In genomic region chr12:108806921-108807320, GRCh38 we compare ENCODE assay signal across 18 cellular contexts. TPM values are rescaled to one million over a fixed set of nuclear protein-coding genes. Genes with fewer than 3 reads are reported as not detected.
A peak's percentile ranks its signal among the peaks of the same experiment; 100 is the strongest.
DNase-seq lines count a peak whose midpoint lies in the region; ATAC-seq and TF ChIP-seq lines count a peak whose summit lies in the region.
"Had no signal": no experiment of that assay in that cellular context is flagged by ENCODE, and none has a peak within 500 bp of the region (broad histone marks: within the 10 kb centered on the region; RNA-seq: fewer than 3 reads in every experiment).

No MANE protein-coding gene starts in this region.

- H3K27me3 Mint-ChIP-seq in endodermal cell (ENCODE audit: insufficient read depth) (no peaks in the 10 kb centered on the region), Calu3 (ENCODE audit: unreplicated experiment) (no peaks in the 10 kb centered on the region)
- H3K27me3 Mint-ChIP-seq in activated naive CD8-positive, alpha-beta T cell treated with anti-CD3 and anti-CD28 coated beads, Interleukin-2, amount 50 U/mL, for 24 hours, result no peaks in the 10 kb centered on the region
- H3K27me3 Mint-ChIP-seq: activated CD4-positive, alpha-beta memory T cell treated with anti-CD3 and anti-CD28 coated beads, Interleukin-2, amount 10 ng/mL, durations not matched to agents 7 days and 5 days; naive B cell had no signal

- H3K36me3 Mint-ChIP-seq in endodermal cell (ENCODE audit: low read depth) (peaks cover 53% of the 10 kb centered on the region), Calu3 (ENCODE audit: insufficient read depth, unreplicated experiment) (peaks cover 44% of the 10 kb centered on the region)
- peaks cover 32% of the 10 kb centered on the region for H3K36me3 Mint-ChIP-seq in activated naive CD8-positive, alpha-beta T cell treated with anti-CD3 and anti-CD28 coated beads, Interleukin-2, amount 50 U/mL, for 24 hours (ENCODE audit: low read depth)

- peaks cover 29% of the 10 kb centered on the region for H3K79me2 ChIP-seq in mammary epithelial cell (ENCODE audit: insufficient read depth, low read length)
- peaks cover 42% of the 10 kb centered on the region for H3K79me2 ChIP-seq in osteoblast (ENCODE audit: insufficient read depth, low read length)

- H3K9ac ChIP-seq in mammary epithelial cell (ENCODE audit: insufficient read depth, low read length) (no peak overlapping the region), endodermal cell (ENCODE audit: extremely low read depth, low read length, poor library complexity, severe bottlenecking) (no peak overlapping the region)

- no peaks in the 10 kb centered on the region for H4K20me1 ChIP-seq in mammary epithelial cell (ENCODE audit: insufficient read depth, low read length)
- H4K20me1 ChIP-seq in osteoblast (ENCODE audit: insufficient read depth, low read length), result peaks cover 2% of the 10 kb centered on the region

- H3K4me1 ChIP-seq in breast epithelium (no peaks in the 10 kb centered on the region), mammary epithelial cell (ENCODE audit: insufficient read depth, low read length) (peaks cover 32% of the 10 kb centered on the region), endodermal cell (ENCODE audit: control insufficient read depth, insufficient read depth, low read length) (peaks cover 4% of the 10 kb centered on the region), osteoblast (ENCODE audit: insufficient read depth, low read length) (peaks cover 44% of the 10 kb centered on the region), transverse colon (peaks cover 15 to 39% (median 27%) of the 10 kb centered on the region in 4 donors)

- H3K4me3 Mint-ChIP-seq in endodermal cell (no peak overlapping the region), Calu3 (ENCODE audit: low read depth, unreplicated experiment) (no peak overlapping the region)
- no peak overlapping the region for H3K4me3 Mint-ChIP-seq in activated naive CD8-positive, alpha-beta T cell treated with anti-CD3 and anti-CD28 coated beads, Interleukin-2, amount 50 U/mL, for 24 hours
- H3K4me3 Mint-ChIP-seq: activated CD4-positive, alpha-beta memory T cell treated with anti-CD3 and anti-CD28 coated beads, Interleukin-2, amount 10 ng/mL, durations not matched to agents 7 days and 5 days; naive B cell had no signal

- no peak for TF ChIP-seq POLR2A in breast epithelium (IDR thresholded peaks at IDR 0.05)
- no peak for TF ChIP-seq POLR2A in transverse colon (IDR thresholded peaks at IDR 0.05)

- H3K36me3 ChIP-seq in breast epithelium (no peaks in the 10 kb centered on the region), mammary epithelial cell (ENCODE audit: insufficient read depth, low read length) (peaks cover 30% of the 10 kb centered on the region), endodermal cell (ENCODE audit: control insufficient read depth, insufficient read depth, low read length) (peaks cover 65% of the 10 kb centered on the region), osteoblast (ENCODE audit: insufficient read depth, low read length) (peaks cover 94% of the 10 kb centered on the region), transverse colon (peaks cover 0 to 42% (median 21%) of the 10 kb centered on the region in 4 donors)

- BruUV-seq in mammary epithelial cell (replicated peaks; lab: Mats Ljungman, UMichigan) (no TSS peak), Calu3 (replicated peaks; lab: Mats Ljungman, UMichigan) (no TSS peak)

- peaks cover 14% of the 10 kb centered on the region for H3K4me1 Mint-ChIP-seq in endodermal cell
- no peaks in the 10 kb centered on the region for H3K4me1 Mint-ChIP-seq in Calu3 (ENCODE audit: low read depth, unreplicated experiment)
- peaks cover 7% of the 10 kb centered on the region for H3K4me1 Mint-ChIP-seq in activated naive CD8-positive, alpha-beta T cell treated with anti-CD3 and anti-CD28 coated beads, Interleukin-2, amount 50 U/mL, for 24 hours

- ATAC-seq in HG02798 (IDR thresholded peaks at IDR 0.05; ENCODE audit: poor library complexity, unreplicated experiment), result no peak
- no peak for ATAC-seq in activated naive CD8-positive, alpha-beta T cell treated with anti-CD3 and anti-CD28 coated beads, Interleukin-2, amount 50 U/mL, for 24 hours
- ATAC-seq: K562, left lobe of liver had no signal

- TF ChIP-seq CTCF in breast epithelium (IDR thresholded peaks at IDR 0.05) (no peak), mammary epithelial cell (conservative IDR thresholded peaks at IDR 0.05 in 1 of 2, IDR thresholded peaks at IDR 0.05 in 1 of 2; ENCODE audit: extremely low read depth in 1 of 2, insufficient read depth in 1 of 2, low read depth in 1 of 2, low read length in 2 of 2) (no peak), endodermal cell (conservative IDR thresholded peaks at IDR 0.05) (no peak), osteoblast (IDR thresholded peaks at IDR 0.05; ENCODE audit: extremely low read depth, low read depth, low read length) (no peak), transverse colon (IDR thresholded peaks at IDR 0.05) (no peak), Calu3 (IDR thresholded peaks at IDR 0.05; ENCODE audit: unreplicated experiment) (no peak)

- H3K27ac ChIP-seq in breast epithelium (peak overlapping the region; percentile 23 to 85), mammary epithelial cell (ENCODE audit: insufficient read depth, low read depth, low read length) (no peak overlapping the region), endodermal cell (ENCODE audit: low read depth, low read length) (peak overlapping the region; percentile 38), osteoblast (ENCODE audit: low read depth, low read length) (peak overlapping the region; percentile 99), transverse colon (peak overlapping the region; percentile 80 to 93 (median 88))

- CTCF ChIA-PET in mammary epithelial cell (lab: Charles Lee; ENCODE audit: low non-redundant PET), result no interaction called here
- CTCF ChIA-PET in Calu3 (lab: Charles Lee), result interaction anchor here (0.6 kb wide), 1 partner anchor 548 kb away, joined by 6 read pairs; no protein-coding TSS in a partner anchor

- DNase-seq in breast epithelium (ENCODE audit: low spot score in 2 of 2) (no peak), mammary epithelial cell (no peak), endodermal cell (no peak), osteoblast (ENCODE audit: insufficient read length, low spot score, missing footprints) (no peak), transverse colon (no peak), Calu3 (no peak)
- no peak for DNase-seq in activated naive CD8-positive, alpha-beta T cell treated with anti-CD3 and anti-CD28 coated beads, Interleukin-2, amount 50 U/mL, for 24 hours
- DNase-seq: ACHN; activated CD4-positive, alpha-beta memory T cell treated with anti-CD3 and anti-CD28 coated beads, Interleukin-2, amount 10 ng/mL, durations not matched to agents 7 days and 5 days; activated gamma-delta T cell; naive B cell; NCI-H2081 treated with DMSO at 0.1 percent for 48 hours; NCI-H526 treated with DMSO at 0.1 percent for 48 hours; stimulated activated CD4-positive, alpha-beta T cell treated with anti-CD3 and anti-CD28 coated beads, Interleukin-2, amount 100 ng/mL, for 24 hours; SW 1271 had no signal

- in situ Hi-C loops in mammary epithelial cell (cut with MboI; ENCODE audit: low sequenced_read_pairs in 2 of 2) (loop anchor here in 1 of 2 donors (25.0 kb wide), 1 partner anchor 245 kb away; the partner anchor contains the start of genes ISCU and SART3), transverse colon (cut with MboI; ENCODE audit: low pct_ligation_motif_present in 1 of 4, low pct_unique_long_range_greater_than_20kb in 1 of 4, low sequenced_read_pairs in 3 of 4) (loop anchor here (10.0 kb wide), 2 partner anchors 142 to 242 kb away; partner anchors contain the start of genes ISCU (in 2 of the 4) and SART3 (in 2 of the 4))

- no peaks in the 10 kb centered on the region for H3K9me3 ChIP-seq in breast epithelium
- no peaks in the 10 kb centered on the region for H3K9me3 ChIP-seq in mammary epithelial cell (replicated peaks; ENCODE audit: insufficient read depth, low read length)
- no peaks in the 10 kb centered on the region for H3K9me3 ChIP-seq in endodermal cell (ENCODE audit: control insufficient read depth, low read length)
- no peaks in the 10 kb centered on the region for H3K9me3 ChIP-seq in osteoblast (ENCODE audit: low read depth, low read length)
- no peaks in the 10 kb centered on the region for H3K9me3 ChIP-seq in transverse colon

- H3K4me2 ChIP-seq in mammary epithelial cell (ENCODE audit: insufficient read depth, low read depth, low read length) (no peak overlapping the region), osteoblast (ENCODE audit: insufficient read depth, low read length) (no peak overlapping the region)

- H3K27ac Mint-ChIP-seq in endodermal cell (peak overlapping the region; percentile 17), Calu3 (ENCODE audit: unreplicated experiment) (no peak overlapping the region)
- H3K27ac Mint-ChIP-seq in activated naive CD8-positive, alpha-beta T cell treated with anti-CD3 and anti-CD28 coated beads, Interleukin-2, amount 50 U/mL, for 24 hours, result no peak overlapping the region

- no peak overlapping the region for H2AFZ ChIP-seq in mammary epithelial cell (ENCODE audit: low read depth, low read length)
- H2AFZ ChIP-seq in osteoblast (ENCODE audit: low read length), result no peak overlapping the region

- H3K4me3 ChIP-seq in breast epithelium (no peak overlapping the region), mammary epithelial cell (replicated peaks in 1 of 3; ENCODE audit: insufficient read depth in 1 of 3, low read depth in 2 of 3, low read length in 3 of 3) (no peak overlapping the region), endodermal cell (ENCODE audit: low read length) (no peak overlapping the region), osteoblast (ENCODE audit: insufficient read depth, low read length) (no peak overlapping the region), transverse colon (no peak overlapping the region)
- H3K4me3 ChIP-seq: K562 had no signal

- no peaks in the 10 kb centered on the region for H3K27me3 ChIP-seq in breast epithelium
- no peaks in the 10 kb centered on the region for H3K27me3 ChIP-seq in mammary epithelial cell (ENCODE audit: insufficient read depth, low read length)
- H3K27me3 ChIP-seq in endodermal cell (ENCODE audit: control insufficient read depth, insufficient read depth, low read length, poor library complexity, severe bottlenecking), result no peaks in the 10 kb centered on the region
- H3K27me3 ChIP-seq in osteoblast (ENCODE audit: insufficient read depth, low read length), result no peaks in the 10 kb centered on the region
- H3K27me3 ChIP-seq in transverse colon, result no peaks in the 10 kb centered on the region

- no peaks in the 10 kb centered on the region for H3K9me3 Mint-ChIP-seq in endodermal cell
- no peaks in the 10 kb centered on the region for H3K9me3 Mint-ChIP-seq in Calu3 (ENCODE audit: low read depth, unreplicated experiment)
- no peaks in the 10 kb centered on the region for H3K9me3 Mint-ChIP-seq in activated naive CD8-positive, alpha-beta T cell treated with anti-CD3 and anti-CD28 coated beads, Interleukin-2, amount 50 U/mL, for 24 hours
- H3K9me3 Mint-ChIP-seq: activated CD4-positive, alpha-beta memory T cell treated with anti-CD3 and anti-CD28 coated beads, Interleukin-2, amount 10 ng/mL, durations not matched to agents 7 days and 5 days; naive B cell had no signal

- 98% methylated on average over 7 of the region's 7 CpGs for WGBS in mammary epithelial cell (ENCODE audit: low coverage, missing lambda C conversion rate)
- 91 to 97% methylated on average over 4 to 7 of the region's 7 CpGs for WGBS in endodermal cell (ENCODE audit: insufficient coverage in 1 of 2, insufficient read length in 1 of 2), 2 experiments
- 92% methylated on average over 7 of the region's 7 CpGs; no CpG with 5 or more reads in 1 of the 2 donors for WGBS in transverse colon (ENCODE audit: low coverage in 1 of 2), 2 donors

- dilution Hi-C loops in mammary epithelial cell (cut with HindIII; ENCODE audit: low sequenced_read_pairs), result loop anchor here (5.0 to 10.0 kb wide), 4 partner anchors 60 to 288 kb away; partner anchors contain the start of genes ALKBH2 and UNG

- intact Hi-C loops in breast epithelium (cut with DNase I; ENCODE audit: low total_unique reads) (loop anchor here (2.0 to 10.0 kb wide), 3 partner anchors 74 to 242 kb away; partner anchors contain the start of genes ISCU and SART3), mammary epithelial cell (cut with micrococcal nuclease) (no loop called here), transverse colon (cut with DNase I; ENCODE audit: low total_unique reads) (loop anchor here (10.0 kb wide), 1 partner anchor 48 kb away; the partner anchor contains the start of gene SSH1), Calu3 (cut with micrococcal nuclease; ENCODE audit: unreplicated experiment) (no loop called here)

- no peak for TF ChIP-seq EP300 in transverse colon (IDR thresholded peaks at IDR 0.05; ENCODE audit: low read depth)

RNA-seq across cellular contexts. Expression of gene SSH1, which starts 50.5 kb away (rescaled TPM):
- total RNA-seq in breast epithelium (10 to 100 TPM; 13.3 to 15.4 (median 13.8) TPM), mammary epithelial cell (10 to 100 TPM; 29.3 to 88.6 TPM), endodermal cell (10 to 100 TPM; 27.1 to 28.3 TPM), osteoblast (31.8 and 34.2 TPM in 2 replicates), transverse colon (10 to 100 TPM; 15.0 to 39.0 (median 18.9) TPM), Calu3 (2022) (38.1 and 42.9 TPM in 2 replicates)
- polyA plus RNA-seq in mammary epithelial cell, result 20.8 TPM
- 43.7 TPM for polyA minus RNA-seq in mammary epithelial cell
- 16.6 TPM for polyA plus RNA-seq in endodermal cell (2013, experiment 1 of 2)
- 20.3 TPM for polyA plus RNA-seq in endodermal cell (2013, experiment 2 of 2)

Comparison
In these comparisons a context has a peak if more than half of its experiments do, and no peak if none do; other contexts are left out.
1. intact Hi-C loops: an anchor here in breast epithelium (2.0 to 10.0 kb wide) and transverse colon (10.0 kb wide); none called in mammary epithelial cell and Calu3.